28 cellular contexts compared by ENCODE assay signal in the genomic region with DNA sequence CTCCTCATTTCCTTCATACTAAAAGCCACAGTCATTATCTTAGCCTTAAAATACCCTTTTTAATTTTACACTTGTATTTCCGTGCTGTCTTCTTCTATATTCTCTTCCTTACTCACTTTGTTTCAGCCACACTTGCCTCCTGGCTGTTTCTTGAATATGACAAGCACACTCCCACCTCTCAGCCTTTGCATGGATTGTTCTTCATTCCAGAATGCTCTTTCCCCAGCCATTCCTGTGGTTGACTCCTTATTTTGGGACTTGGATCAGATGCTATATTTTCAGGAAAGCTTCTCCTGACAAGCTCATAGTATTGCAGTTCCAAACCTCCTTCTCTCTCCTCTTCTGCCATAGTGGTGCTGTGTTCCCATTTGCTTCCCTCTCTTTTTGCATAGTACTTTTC.
"Had no signal": no experiment of that assay in that cellular context is flagged by ENCODE, and none has a peak within 500 bp of the region (broad histone marks: within the 10 kb centered on the region; RNA-seq: fewer than 3 reads in every experiment).

No MANE protein-coding gene starts in this region.

- ATAC-seq: naive thymus-derived CD4-positive, alpha-beta T cell; natural killer cell; pancreas; right cardiac atrium; right lobe of liver; stimulated activated memory B cell treated with anti-CD40 and anti-IgM and Interleukin-4, amounts not matched to agents 10 μg/mL and 1 μg/mL and 100 μg/mL, for 72 hours; stimulated activated naive CD8-positive, alpha-beta T cell treated with anti-CD3 and anti-CD28 coated beads, Interleukin-15, amount 100 ng/mL, for 72 hours; stimulated activated naive CD8-positive, alpha-beta T cell treated with anti-CD3 and anti-CD28 coated beads, Interleukin-15, Interleukin-2, amounts not matched to agents 100 U/mL and 50 U/mL, for 24 hours; upper lobe of right lung had no signal

- H3K27me3 ChIP-seq: neutrophil, pancreas, right lobe of liver, sigmoid colon, spleen, suprapubic skin, testis, tibial artery, transverse colon, upper lobe of right lung, uterus had no signal

- H3K4me1 ChIP-seq: pancreas, prostate gland, right lobe of liver, sigmoid colon, spleen, suprapubic skin, testis, tibial artery, transverse colon, upper lobe of right lung, uterus had no signal

- H3K27ac ChIP-seq: neutrophil, pancreas, prostate gland, right lobe of liver, sigmoid colon, skin epidermis, spleen, suprapubic skin, testis, tibial artery, transverse colon, upper lobe of right lung, uterus had no signal

- H3K4me2 ChIP-seq: smooth muscle cell had no signal

- H3K4me3 ChIP-seq: pancreas, prostate gland, right lobe of liver, sigmoid colon, skin epidermis, smooth muscle cell, spleen, suprapubic skin, testis, tibial artery, transverse colon, upper lobe of right lung, uterus had no signal

- H3K9me3 ChIP-seq: neutrophil, pancreas, prostate gland, right lobe of liver, sigmoid colon, testis, tibial artery, transverse colon, upper lobe of right lung, uterus had no signal

- H3K36me3 ChIP-seq: neutrophil, pancreas, prostate gland, right lobe of liver, sigmoid colon, spleen, suprapubic skin, tibial artery, transverse colon, upper lobe of right lung, uterus had no signal

- DNase-seq: naive thymus-derived CD4-positive, alpha-beta T cell; natural killer cell; nucleus accumbens; pancreas; right cardiac atrium; right lobe of liver; sigmoid colon; spleen; stimulated activated CD4-positive, alpha-beta T cell treated with anti-CD3 and anti-CD28 coated beads, Interleukin-12 subunit alpha, Interleukin-12 subunit beta, amount 100 ng/mL, for 4 hours; stimulated activated CD4-positive, alpha-beta T cell treated with anti-CD3 and anti-CD28 coated beads, Interleukin-1b, Interleukin-23, amount 100 ng/mL, for 48 hours; stimulated activated CD4-positive, alpha-beta T cell treated with anti-CD3 and anti-CD28 coated beads, Interleukin-4, amount 100 ng/mL, for 1 hour; stimulated activated CD4-positive, alpha-beta T cell treated with anti-CD3 and anti-CD28 coated beads, Interleukin-4, amount 100 ng/mL, for 4 hours; stimulated activated CD8-positive, alpha-beta memory T cell treated with anti-CD3 and anti-CD28 coated beads, Interleukin-4, amount 100 ng/mL, for 48 hours; stimulated activated naive CD4-positive, alpha-beta T cell; stimulated activated naive CD8-positive, alpha-beta T cell treated with anti-CD3 and anti-CD28 coated beads, Interleukin-15, amount 100 ng/mL, for 72 hours; stimulated activated naive CD8-positive, alpha-beta T cell treated with anti-CD3 and anti-CD28 coated beads, Interleukin-15, Interleukin-2, amounts not matched to agents 100 U/mL and 50 U/mL, for 24 hours; substantia nigra; testis; tibial artery; transverse colon; upper lobe of right lung; uterus had no signal
